Comparison of ENCODE assay signal across 19 cellular contexts in genomic region chr13:102897371-102898138, GRCh38. TPM values are rescaled to one million over a fixed set of nuclear protein-coding genes. Genes with fewer than 3 reads are reported as not detected.
DNase-seq lines count a peak whose midpoint lies in the region; ATAC-seq, FAIRE-seq and TF ChIP-seq lines count a peak whose summit lies in the region.
"Had no signal": no experiment of that assay in that cellular context is flagged by ENCODE, and none has a peak within 500 bp of the region (broad histone marks: within the 10 kb centered on the region; RNA-seq: fewer than 3 reads in every experiment).

No MANE protein-coding gene starts in this region.

- intact Hi-C loops in HepG2 (cut with micrococcal nuclease; ENCODE audit: unreplicated experiment) (no loop called here), body of pancreas (cut with DNase I) (no loop called here)

- POLR2A ChIA-PET in HepG2 (lab: Yijun Ruan, JAX) = no interaction called here

- no peaks in the 10 kb centered on the region for H3K36me3 ChIP-seq in HepG2 (replicated peaks in 1 of 2; ENCODE audit: control insufficient read depth in 1 of 2, insufficient read depth in 2 of 2, low read length in 2 of 2)
- no peaks in the 10 kb centered on the region for H3K36me3 ChIP-seq in skeletal muscle tissue (ENCODE audit: control insufficient read depth in 3 of 3, insufficient read depth in 3 of 3, low read length in 3 of 3)
- no peaks in the 10 kb centered on the region for H3K36me3 ChIP-seq in body of pancreas (replicated peaks in 1 of 2; ENCODE audit: insufficient read depth in 1 of 2, low read depth in 2 of 2)

- no peak overlapping the region for H2AFZ ChIP-seq in HepG2 (ENCODE audit: low read length)
- H2AFZ ChIP-seq: GM23248 had no signal

- DNase-seq in cerebellum (ENCODE audit: low spot score) (peak; percentile 44), HepG2 (ENCODE audit: low spot score) (no peak), SHP77 treated with DMSO at 0.1 percent for 48 hours (lab: John Stamatoyannopoulos, UW) (no peak), body of pancreas (no peak), NCI-H82 (lab: John Stamatoyannopoulos, UW) (no peak)
- DNase-seq: ACHN; CD4-positive, alpha-beta memory T cell; DMS79; GM23248; NCI-H1092; NCI-H1694 treated with DMSO at 0.1 percent for 48 hours; NCI-H446 had no signal

- no peaks in the 10 kb centered on the region for H3K27me3 ChIP-seq in HepG2 (ENCODE audit: control insufficient read depth in 1 of 2, insufficient read depth in 2 of 2, low read length in 2 of 2)
- H3K27me3 ChIP-seq in skeletal muscle tissue (ENCODE audit: control insufficient read depth in 3 of 3, insufficient read depth in 3 of 3, low read length in 3 of 3) = no peaks in the 10 kb centered on the region
- H3K27me3 ChIP-seq in body of pancreas = no peaks in the 10 kb centered on the region

- H3K9me3 ChIP-seq in HepG2 (ENCODE audit: low read length) = no peaks in the 10 kb centered on the region
- no peaks in the 10 kb centered on the region for H3K9me3 ChIP-seq in skeletal muscle tissue (ENCODE audit: control insufficient read depth in 3 of 3, low read length in 3 of 3)
- no peaks in the 10 kb centered on the region for H3K9me3 ChIP-seq in body of pancreas

- no peak overlapping the region for H3K27ac ChIP-seq in HepG2 (ENCODE audit: extremely low read length, insufficient read depth, low read length)
- peak overlapping the region; percentile 67 for H3K27ac ChIP-seq in skeletal muscle tissue (ENCODE audit: low read depth, low read length)
- H3K27ac ChIP-seq in body of pancreas = no peak overlapping the region
- H3K27ac ChIP-seq: GM23248, HL-60 had no signal

- BruUV-seq in HepG2 (replicated peaks; lab: Mats Ljungman, UMichigan) = no TSS peak

- H3K79me2 ChIP-seq in HepG2 (ENCODE audit: insufficient read depth, low read length) = no peaks in the 10 kb centered on the region

- H3K4me1 ChIP-seq in HepG2 (ENCODE audit: insufficient read depth, low read length) = peaks cover 52% of the 10 kb centered on the region
- peaks cover 12 to 21% (median 20%) of the 10 kb centered on the region in 3 donors for H3K4me1 ChIP-seq in skeletal muscle tissue (ENCODE audit: control insufficient read depth in 3 of 3, insufficient read depth in 3 of 3, low read length in 3 of 3)
- peaks cover 10% of the 10 kb centered on the region for H3K4me1 ChIP-seq in body of pancreas

- WGBS in HepG2 (ENCODE audit: low lambda C conversion rate) = 56% methylated on average over 5 of the region's 6 CpGs
- WGBS in body of pancreas, 2 donors = 80 to 81% methylated on average over 6 of the region's 6 CpGs

- TF ChIP-seq EP300 in HepG2 (IDR thresholded peaks at IDR 0.05; ENCODE audit: low read depth in 2 of 2, low read length in 2 of 2) = no peak
- no peak for TF ChIP-seq EP300 in HepG2 (CRISPR knock-in tag; IDR thresholded peaks at IDR 0.05; ENCODE audit: borderline replicate concordance)

- H3K9ac ChIP-seq in HepG2 (ENCODE audit: insufficient read depth, low read depth, low read length) (no peak overlapping the region), skeletal muscle tissue (ENCODE audit: low read depth in 1 of 3, low read length in 3 of 3) (no peak overlapping the region)
- H3K9ac ChIP-seq: GM23248 had no signal

- in situ Hi-C loops in HepG2 (cut with HindIII; ENCODE audit: extremely low pct_ligation_motif_present, low pct_unique_long_range_greater_than_20kb) = no loop called here

- H4K20me1 ChIP-seq in HepG2 (ENCODE audit: insufficient read depth, low read length) = no peaks in the 10 kb centered on the region

- TF ChIP-seq RAD21 in HepG2 (CRISPR knock-in tag; IDR thresholded peaks at IDR 0.05) = no peak

- peak overlapping the region; percentile 23; the same call in 1 of the 2 replicates for H3K4me2 ChIP-seq in HepG2 (ENCODE audit: low read depth, low read length)

- ATAC-seq in HG03432 (IDR thresholded peaks at IDR 0.05; ENCODE audit: unreplicated experiment) (peak; percentile 12), HepG2 (peak; percentile 64), body of pancreas (no peak)
- ATAC-seq: K562 had no signal

- TF ChIP-seq CTCF in HepG2 (CRISPR knock-in tag; IDR thresholded peaks at IDR 0.05) (no peak), body of pancreas (IDR thresholded peaks at IDR 0.05) (no peak)

- CTCF ChIA-PET in HepG2 (lab: Yijun Ruan, JAX; ENCODE audit: low intra/inter-chr PET ratio, low total read pairs) = no interaction called here

- H3K4me3 ChIP-seq in HepG2 (replicated peaks in 1 of 3; ENCODE audit: insufficient read depth in 1 of 3, low read depth in 2 of 3, low read length in 3 of 3) (no peak overlapping the region), skeletal muscle tissue (ENCODE audit: low read length in 3 of 3) (no peak overlapping the region), body of pancreas (no peak overlapping the region)
- H3K4me3 ChIP-seq: GM23248, K562 had no signal

- no peak for TF ChIP-seq POLR2A in HepG2 (IDR thresholded peaks at IDR 0.05; ENCODE audit: insufficient read depth in 1 of 2, low read depth in 2 of 2, low read length in 2 of 2)
- TF ChIP-seq POLR2A in body of pancreas (IDR thresholded peaks at IDR 0.05) = no peak

- no peak for FAIRE-seq in HepG2 (lab: Jason Lieb, UNC)
- FAIRE-seq: G401.6, GM12892, GM19239, K562 had no signal

TF ChIP-seq in HepG2, 621 proteins besides CTCF, POLR2A, EP300 and RAD21:
- TF ChIP-seq RXRA (CRISPR knock-in tag; IDR thresholded peaks at IDR 0.05) = 0 out of 2 replicates have a peak, but pooled peaks have one; percentile 18
- TF ChIP-seq PREB (CRISPR knock-in tag; IDR thresholded peaks at IDR 0.05) = no peak
- TF ChIP-seq NR2F1 (CRISPR knock-in tag; IDR thresholded peaks at IDR 0.05) = 0 out of 4 replicates have a peak, but pooled peaks of 1 of the 2 experiments have one; percentile 13
- TF ChIP-seq ZNF703 (CRISPR knock-in tag; IDR thresholded peaks at IDR 0.05; ENCODE audit: borderline replicate concordance) = no peak
- TF ChIP-seq, protein P1, sequence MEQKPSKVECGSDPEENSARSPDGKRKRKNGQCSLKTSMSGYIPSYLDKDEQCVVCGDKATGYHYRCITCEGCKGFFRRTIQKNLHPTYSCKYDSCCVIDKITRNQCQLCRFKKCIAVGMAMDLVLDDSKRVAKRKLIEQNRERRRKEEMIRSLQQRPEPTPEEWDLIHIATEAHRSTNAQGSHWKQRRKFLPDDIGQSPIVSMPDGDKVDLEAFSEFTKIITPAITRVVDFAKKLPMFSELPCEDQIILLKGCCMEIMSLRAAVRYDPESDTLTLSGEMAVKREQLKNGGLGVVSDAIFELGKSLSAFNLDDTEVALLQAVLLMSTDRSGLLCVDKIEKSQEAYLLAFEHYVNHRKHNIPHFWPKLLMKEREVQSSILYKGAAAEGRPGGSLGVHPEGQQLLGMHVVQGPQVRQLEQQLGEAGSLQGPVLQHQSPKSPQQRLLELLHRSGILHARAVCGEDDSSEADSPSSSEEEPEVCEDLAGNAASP (CRISPR knock-in tag; IDR thresholded peaks at IDR 0.05; ENCODE audit: borderline replicate concordance) = peak; percentile 61; the same call in 1 of the 2 replicates
- TF ChIP-seq, protein P2, sequence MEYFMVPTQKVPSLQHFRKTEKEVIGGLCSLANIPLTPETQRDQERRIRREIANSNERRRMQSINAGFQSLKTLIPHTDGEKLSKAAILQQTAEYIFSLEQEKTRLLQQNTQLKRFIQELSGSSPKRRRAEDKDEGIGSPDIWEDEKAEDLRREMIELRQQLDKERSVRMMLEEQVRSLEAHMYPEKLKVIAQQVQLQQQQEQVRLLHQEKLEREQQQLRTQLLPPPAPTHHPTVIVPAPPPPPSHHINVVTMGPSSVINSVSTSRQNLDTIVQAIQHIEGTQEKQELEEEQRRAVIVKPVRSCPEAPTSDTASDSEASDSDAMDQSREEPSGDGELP (IDR thresholded peaks at IDR 0.05; ENCODE audit: borderline replicate concordance, low read depth) = 0 out of 2 replicates have a peak, but pooled peaks have one; percentile 22

RNA-seq across cellular contexts. Expression of gene ERCC5, which starts 51.7 kb away (rescaled TPM):
- total RNA-seq in cerebellum (55.1 TPM), HepG2 (2016; rRNA removed; fragmentation: Illumina TruSeq; extraction: Trizol) (32.7 and 35.5 TPM in 2 replicates), skeletal muscle tissue (38.1 TPM), body of pancreas (10 to 100 TPM; 31.9 to 42.8 TPM)
- total RNA-seq in HepG2 (2016; cell fraction: cytosol; rRNA removed; fragmentation: Illumina TruSeq; extraction: Trizol; ENCODE audit: low read depth) = 6.1 and 7.3 TPM in 2 replicates
- 34.4 and 35.7 TPM in 2 replicates for total RNA-seq in HepG2 (2016; cell fraction: insoluble cytoplasmic fraction; rRNA removed; fragmentation: Illumina TruSeq; extraction: Trizol)
- 9.1 and 9.9 TPM in 2 replicates for total RNA-seq in HepG2 (2016; cell fraction: membrane; rRNA removed; fragmentation: Illumina TruSeq; extraction: Trizol)
- 39.1 and 44.7 TPM in 2 replicates for total RNA-seq in HepG2 (2016; cell fraction: nucleus; rRNA removed; fragmentation: Illumina TruSeq; extraction: Trizol)
- polyA plus RNA-seq in HepG2 (2011; rRNA removed) = 12.9 and 14.5 TPM in 2 replicates
- 3.8 and 6.7 TPM in 2 replicates for polyA plus RNA-seq in HepG2 (2011; cell fraction: cytosol; rRNA removed)
- polyA plus RNA-seq in HepG2 (2011; cell fraction: nucleus; rRNA removed) = 28.0 and 29.1 TPM in 2 replicates
- polyA plus RNA-seq in HepG2 (2012) = 15.7 and 24.5 TPM in 2 replicates
- polyA plus RNA-seq in HepG2 (2016; cell fraction: cytosol; fragmentation: Illumina TruSeq; extraction: Trizol; ENCODE audit: low read depth) = 2.0 and 2.7 TPM in 2 replicates
- 28.3 and 31.2 TPM in 2 replicates for polyA plus RNA-seq in HepG2 (2016; cell fraction: insoluble cytoplasmic fraction; fragmentation: Illumina TruSeq; extraction: Trizol; ENCODE audit: low read depth)
- polyA plus RNA-seq in HepG2 (2016; cell fraction: membrane; fragmentation: Illumina TruSeq; extraction: Trizol; ENCODE audit: low read depth) = 3.7 and 4.4 TPM in 2 replicates
- polyA plus RNA-seq in HepG2 (2016; cell fraction: nucleus; fragmentation: Illumina TruSeq; extraction: Trizol; ENCODE audit: insufficient read depth, low read depth) = 82.8 and 90.6 TPM in 2 replicates
- polyA minus RNA-seq in HepG2 (2011; rRNA and poly(A)+ RNA removed; ENCODE audit: low replicate concordance) = 12.6 and 24.1 TPM in 2 replicates
- 11.8 and 13.1 TPM in 2 replicates for polyA minus RNA-seq in HepG2 (2011; cell fraction: cytosol; rRNA and poly(A)+ RNA removed)
- 31.8 and 49.9 TPM in 2 replicates for polyA minus RNA-seq in HepG2 (2011; cell fraction: nucleus; rRNA and poly(A)+ RNA removed)
